1 cellular context compared by ENCODE assay signal in the genomic region with DNA sequence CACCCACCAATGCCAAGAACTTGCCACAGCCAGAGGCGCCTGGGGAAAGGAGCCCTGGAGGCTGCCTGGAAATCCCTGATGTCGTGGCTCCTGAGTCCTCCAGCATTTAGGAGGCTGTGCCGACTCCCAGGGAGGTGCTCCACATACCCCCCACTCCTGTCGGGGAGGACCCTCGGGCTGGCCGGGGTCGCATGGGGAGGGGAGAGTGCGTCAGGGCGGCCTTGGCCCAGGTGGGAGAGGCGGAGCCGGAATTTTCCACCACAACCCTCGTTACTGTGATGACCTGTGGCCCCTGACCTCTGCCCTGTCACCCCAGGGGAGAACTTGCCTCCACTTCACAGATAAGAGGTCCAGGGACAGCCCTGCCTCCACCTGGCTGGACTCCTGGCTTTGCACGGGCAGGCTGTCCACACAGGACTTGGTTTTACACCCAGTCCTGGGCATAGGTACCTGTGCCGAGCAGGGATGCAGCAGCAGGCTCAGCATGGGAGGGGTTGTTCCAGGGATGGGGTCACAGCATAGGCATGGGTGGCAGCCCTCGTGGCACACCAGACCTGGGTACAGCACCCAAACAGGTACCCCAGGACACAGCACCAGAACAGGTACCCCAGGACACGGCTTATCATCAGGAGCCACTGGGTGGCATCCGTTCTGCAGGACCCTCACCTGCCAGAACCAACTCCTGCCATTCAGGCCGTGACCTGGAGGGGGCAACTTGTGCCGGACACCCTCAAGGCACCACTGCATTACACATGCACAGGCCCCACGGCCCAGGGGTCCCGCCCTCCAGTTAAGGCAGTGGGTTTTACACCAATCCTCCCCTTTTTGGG.
TF ChIP-seq lines count a peak whose summit lies in the region.

No MANE protein-coding gene starts in this region.

TF ChIP-seq in HepG2, 621 proteins besides CTCF, POLR2A, EP300 and RAD21 (continued from another document and continues in another):
- TF ChIP-seq, protein P1, sequence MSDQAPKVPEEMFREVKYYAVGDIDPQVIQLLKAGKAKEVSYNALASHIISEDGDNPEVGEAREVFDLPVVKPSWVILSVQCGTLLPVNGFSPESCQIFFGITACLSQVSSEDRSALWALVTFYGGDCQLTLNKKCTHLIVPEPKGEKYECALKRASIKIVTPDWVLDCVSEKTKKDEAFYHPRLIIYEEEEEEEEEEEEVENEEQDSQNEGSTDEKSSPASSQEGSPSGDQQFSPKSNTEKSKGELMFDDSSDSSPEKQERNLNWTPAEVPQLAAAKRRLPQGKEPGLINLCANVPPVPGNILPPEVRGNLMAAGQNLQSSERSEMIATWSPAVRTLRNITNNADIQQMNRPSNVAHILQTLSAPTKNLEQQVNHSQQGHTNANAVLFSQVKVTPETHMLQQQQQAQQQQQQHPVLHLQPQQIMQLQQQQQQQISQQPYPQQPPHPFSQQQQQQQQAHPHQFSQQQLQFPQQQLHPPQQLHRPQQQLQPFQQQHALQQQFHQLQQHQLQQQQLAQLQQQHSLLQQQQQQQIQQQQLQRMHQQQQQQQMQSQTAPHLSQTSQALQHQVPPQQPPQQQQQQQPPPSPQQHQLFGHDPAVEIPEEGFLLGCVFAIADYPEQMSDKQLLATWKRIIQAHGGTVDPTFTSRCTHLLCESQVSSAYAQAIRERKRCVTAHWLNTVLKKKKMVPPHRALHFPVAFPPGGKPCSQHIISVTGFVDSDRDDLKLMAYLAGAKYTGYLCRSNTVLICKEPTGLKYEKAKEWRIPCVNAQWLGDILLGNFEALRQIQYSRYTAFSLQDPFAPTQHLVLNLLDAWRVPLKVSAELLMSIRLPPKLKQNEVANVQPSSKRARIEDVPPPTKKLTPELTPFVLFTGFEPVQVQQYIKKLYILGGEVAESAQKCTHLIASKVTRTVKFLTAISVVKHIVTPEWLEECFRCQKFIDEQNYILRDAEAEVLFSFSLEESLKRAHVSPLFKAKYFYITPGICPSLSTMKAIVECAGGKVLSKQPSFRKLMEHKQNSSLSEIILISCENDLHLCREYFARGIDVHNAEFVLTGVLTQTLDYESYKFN (CRISPR knock-in tag; conservative IDR thresholded peaks at IDR 0.05): no peak
- TF ChIP-seq TAF15 (IDR thresholded peaks at IDR 0.05; ENCODE audit: low read depth, low read length, poor library complexity, severe bottlenecking) (no peak), ZNF20 (CRISPR knock-in tag; IDR thresholded peaks at IDR 0.05) (no peak), ELF3 (CRISPR knock-in tag; IDR thresholded peaks at IDR 0.05) (peak; percentile 50; the same call in 1 of the 2 replicates), IRX3 (CRISPR knock-in tag; IDR thresholded peaks at IDR 0.05; ENCODE audit: borderline replicate concordance, low read depth) (0 out of 2 replicates have a peak, but pooled peaks have one; percentile 31), GATAD1 (CRISPR knock-in tag; IDR thresholded peaks at IDR 0.05) (no peak), ZNF761 (CRISPR knock-in tag; conservative IDR thresholded peaks at IDR 0.05) (peak; percentile 70; the same call in 1 of the 2 replicates), ZNF878 (CRISPR knock-in tag; IDR thresholded peaks at IDR 0.05) (no peak), HOXA7 (CRISPR knock-in tag; IDR thresholded peaks at IDR 0.05) (no peak), MLLT10 (CRISPR knock-in tag; IDR thresholded peaks at IDR 0.05) (no peak), KAT2B (IDR thresholded peaks at IDR 0.05; ENCODE audit: borderline replicate concordance, low read depth, low read length) (no peak), ZNF225 (CRISPR knock-in tag; IDR thresholded peaks at IDR 0.05) (no peak), SAFB2 (CRISPR knock-in tag; IDR thresholded peaks at IDR 0.05; ENCODE audit: borderline replicate concordance, low read depth) (no peak), PITX1 (CRISPR knock-in tag; IDR thresholded peaks at IDR 0.05) (0 out of 2 replicates have a peak, but pooled peaks have one; percentile 68), NPAS2 (CRISPR knock-in tag; IDR thresholded peaks at IDR 0.05; ENCODE audit: borderline replicate concordance) (no peak), SRSF4 (IDR thresholded peaks at IDR 0.05; ENCODE audit: low read depth, low read length, poor library complexity, severe bottlenecking) (no peak), ARHGAP35 (CRISPR knock-in tag; IDR thresholded peaks at IDR 0.05; ENCODE audit: borderline replicate concordance) (0 out of 2 replicates have a peak, but pooled peaks have one; percentile 55), GATA4 (IDR thresholded peaks at IDR 0.05; ENCODE audit: borderline replicate concordance, low read depth) (peak; percentile 43; the same call in 1 of the 2 replicates), ZNF12 (CRISPR knock-in tag; IDR thresholded peaks at IDR 0.05) (peak; percentile 56; the same call in 1 of the 2 replicates), ZNF569 (CRISPR knock-in tag; IDR thresholded peaks at IDR 0.05; ENCODE audit: borderline replicate concordance) (no peak), CBFB (CRISPR knock-in tag; IDR thresholded peaks at IDR 0.05) (no peak), ATRX (CRISPR knock-in tag; IDR thresholded peaks at IDR 0.05; ENCODE audit: borderline replicate concordance) (no peak), ZNF343 (CRISPR knock-in tag; IDR thresholded peaks at IDR 0.05) (no peak), ZNF776 (CRISPR knock-in tag; IDR thresholded peaks at IDR 0.05) (peak; percentile 5; the same call in 1 of the 2 replicates), ZNF775 (CRISPR knock-in tag; IDR thresholded peaks at IDR 0.05; ENCODE audit: borderline replicate concordance) (no peak)
- TF ChIP-seq, protein P2, sequence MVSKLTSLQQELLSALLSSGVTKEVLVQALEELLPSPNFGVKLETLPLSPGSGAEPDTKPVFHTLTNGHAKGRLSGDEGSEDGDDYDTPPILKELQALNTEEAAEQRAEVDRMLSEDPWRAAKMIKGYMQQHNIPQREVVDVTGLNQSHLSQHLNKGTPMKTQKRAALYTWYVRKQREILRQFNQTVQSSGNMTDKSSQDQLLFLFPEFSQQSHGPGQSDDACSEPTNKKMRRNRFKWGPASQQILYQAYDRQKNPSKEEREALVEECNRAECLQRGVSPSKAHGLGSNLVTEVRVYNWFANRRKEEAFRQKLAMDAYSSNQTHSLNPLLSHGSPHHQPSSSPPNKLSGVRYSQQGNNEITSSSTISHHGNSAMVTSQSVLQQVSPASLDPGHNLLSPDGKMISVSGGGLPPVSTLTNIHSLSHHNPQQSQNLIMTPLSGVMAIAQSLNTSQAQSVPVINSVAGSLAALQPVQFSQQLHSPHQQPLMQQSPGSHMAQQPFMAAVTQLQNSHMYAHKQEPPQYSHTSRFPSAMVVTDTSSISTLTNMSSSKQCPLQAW (CRISPR knock-in tag; IDR thresholded peaks at IDR 0.05): peak; percentile 73
- TF ChIP-seq, protein P3, sequence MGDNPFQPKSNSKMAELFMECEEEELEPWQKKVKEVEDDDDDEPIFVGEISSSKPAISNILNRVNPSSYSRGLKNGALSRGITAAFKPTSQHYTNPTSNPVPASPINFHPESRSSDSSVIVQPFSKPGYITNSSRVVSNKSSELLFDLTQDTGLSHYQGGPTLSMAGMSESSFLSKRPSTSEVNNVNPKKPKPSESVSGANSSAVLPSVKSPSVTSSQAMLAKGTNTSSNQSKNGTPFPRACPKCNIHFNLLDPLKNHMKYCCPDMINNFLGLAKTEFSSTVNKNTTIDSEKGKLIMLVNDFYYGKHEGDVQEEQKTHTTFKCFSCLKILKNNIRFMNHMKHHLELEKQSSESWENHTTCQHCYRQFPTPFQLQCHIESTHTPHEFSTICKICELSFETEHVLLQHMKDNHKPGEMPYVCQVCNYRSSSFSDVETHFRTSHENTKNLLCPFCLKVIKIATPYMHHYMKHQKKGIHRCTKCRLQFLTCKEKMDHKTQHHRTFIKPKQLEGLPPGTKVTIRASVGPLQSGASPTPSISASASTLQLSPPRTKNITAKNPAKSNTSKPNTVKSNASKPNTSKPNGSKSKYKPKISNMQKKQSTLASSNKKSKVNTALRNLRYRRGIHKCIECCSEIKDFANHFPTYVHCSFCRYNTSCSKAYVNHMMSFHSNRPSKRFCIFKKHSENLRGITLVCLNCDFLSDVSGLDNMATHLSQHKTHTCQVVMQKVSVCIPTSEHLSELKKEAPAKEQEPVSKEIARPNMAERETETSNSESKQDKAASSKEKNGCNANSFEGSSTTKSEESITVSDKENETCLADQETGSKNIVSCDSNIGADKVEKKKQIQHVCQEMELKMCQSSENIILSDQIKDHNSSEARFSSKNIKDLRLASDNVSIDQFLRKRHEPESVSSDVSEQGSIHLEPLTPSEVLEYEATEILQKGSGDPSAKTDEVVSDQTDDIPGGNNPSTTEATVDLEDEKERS (CRISPR knock-in tag; IDR thresholded peaks at IDR 0.05): no peak
- TF ChIP-seq, protein P4, sequence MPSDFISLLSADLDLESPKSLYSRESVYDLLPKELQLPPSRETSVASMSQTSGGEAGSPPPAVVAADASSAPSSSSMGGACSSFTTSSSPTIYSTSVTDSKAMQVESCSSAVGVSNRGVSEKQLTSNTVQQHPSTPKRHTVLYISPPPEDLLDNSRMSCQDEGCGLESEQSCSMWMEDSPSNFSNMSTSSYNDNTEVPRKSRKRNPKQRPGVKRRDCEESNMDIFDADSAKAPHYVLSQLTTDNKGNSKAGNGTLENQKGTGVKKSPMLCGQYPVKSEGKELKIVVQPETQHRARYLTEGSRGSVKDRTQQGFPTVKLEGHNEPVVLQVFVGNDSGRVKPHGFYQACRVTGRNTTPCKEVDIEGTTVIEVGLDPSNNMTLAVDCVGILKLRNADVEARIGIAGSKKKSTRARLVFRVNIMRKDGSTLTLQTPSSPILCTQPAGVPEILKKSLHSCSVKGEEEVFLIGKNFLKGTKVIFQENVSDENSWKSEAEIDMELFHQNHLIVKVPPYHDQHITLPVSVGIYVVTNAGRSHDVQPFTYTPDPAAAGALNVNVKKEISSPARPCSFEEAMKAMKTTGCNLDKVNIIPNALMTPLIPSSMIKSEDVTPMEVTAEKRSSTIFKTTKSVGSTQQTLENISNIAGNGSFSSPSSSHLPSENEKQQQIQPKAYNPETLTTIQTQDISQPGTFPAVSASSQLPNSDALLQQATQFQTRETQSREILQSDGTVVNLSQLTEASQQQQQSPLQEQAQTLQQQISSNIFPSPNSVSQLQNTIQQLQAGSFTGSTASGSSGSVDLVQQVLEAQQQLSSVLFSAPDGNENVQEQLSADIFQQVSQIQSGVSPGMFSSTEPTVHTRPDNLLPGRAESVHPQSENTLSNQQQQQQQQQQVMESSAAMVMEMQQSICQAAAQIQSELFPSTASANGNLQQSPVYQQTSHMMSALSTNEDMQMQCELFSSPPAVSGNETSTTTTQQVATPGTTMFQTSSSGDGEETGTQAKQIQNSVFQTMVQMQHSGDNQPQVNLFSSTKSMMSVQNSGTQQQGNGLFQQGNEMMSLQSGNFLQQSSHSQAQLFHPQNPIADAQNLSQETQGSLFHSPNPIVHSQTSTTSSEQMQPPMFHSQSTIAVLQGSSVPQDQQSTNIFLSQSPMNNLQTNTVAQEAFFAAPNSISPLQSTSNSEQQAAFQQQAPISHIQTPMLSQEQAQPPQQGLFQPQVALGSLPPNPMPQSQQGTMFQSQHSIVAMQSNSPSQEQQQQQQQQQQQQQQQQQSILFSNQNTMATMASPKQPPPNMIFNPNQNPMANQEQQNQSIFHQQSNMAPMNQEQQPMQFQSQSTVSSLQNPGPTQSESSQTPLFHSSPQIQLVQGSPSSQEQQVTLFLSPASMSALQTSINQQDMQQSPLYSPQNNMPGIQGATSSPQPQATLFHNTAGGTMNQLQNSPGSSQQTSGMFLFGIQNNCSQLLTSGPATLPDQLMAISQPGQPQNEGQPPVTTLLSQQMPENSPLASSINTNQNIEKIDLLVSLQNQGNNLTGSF (CRISPR knock-in tag; IDR thresholded peaks at IDR 0.05): no peak
- TF ChIP-seq, protein P5, sequence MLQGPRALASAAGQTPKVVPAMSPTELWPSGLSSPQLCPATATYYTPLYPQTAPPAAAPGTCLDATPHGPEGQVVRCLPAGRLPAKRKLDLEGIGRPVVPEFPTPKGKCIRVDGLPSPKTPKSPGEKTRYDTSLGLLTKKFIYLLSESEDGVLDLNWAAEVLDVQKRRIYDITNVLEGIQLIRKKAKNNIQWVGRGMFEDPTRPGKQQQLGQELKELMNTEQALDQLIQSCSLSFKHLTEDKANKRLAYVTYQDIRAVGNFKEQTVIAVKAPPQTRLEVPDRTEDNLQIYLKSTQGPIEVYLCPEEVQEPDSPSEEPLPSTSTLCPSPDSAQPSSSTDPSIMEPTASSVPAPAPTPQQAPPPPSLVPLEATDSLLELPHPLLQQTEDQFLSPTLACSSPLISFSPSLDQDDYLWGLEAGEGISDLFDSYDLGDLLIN (CRISPR knock-in tag; IDR thresholded peaks at IDR 0.05; ENCODE audit: borderline replicate concordance): no peak
- TF ChIP-seq, protein P6, sequence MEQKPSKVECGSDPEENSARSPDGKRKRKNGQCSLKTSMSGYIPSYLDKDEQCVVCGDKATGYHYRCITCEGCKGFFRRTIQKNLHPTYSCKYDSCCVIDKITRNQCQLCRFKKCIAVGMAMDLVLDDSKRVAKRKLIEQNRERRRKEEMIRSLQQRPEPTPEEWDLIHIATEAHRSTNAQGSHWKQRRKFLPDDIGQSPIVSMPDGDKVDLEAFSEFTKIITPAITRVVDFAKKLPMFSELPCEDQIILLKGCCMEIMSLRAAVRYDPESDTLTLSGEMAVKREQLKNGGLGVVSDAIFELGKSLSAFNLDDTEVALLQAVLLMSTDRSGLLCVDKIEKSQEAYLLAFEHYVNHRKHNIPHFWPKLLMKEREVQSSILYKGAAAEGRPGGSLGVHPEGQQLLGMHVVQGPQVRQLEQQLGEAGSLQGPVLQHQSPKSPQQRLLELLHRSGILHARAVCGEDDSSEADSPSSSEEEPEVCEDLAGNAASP (CRISPR knock-in tag; IDR thresholded peaks at IDR 0.05; ENCODE audit: borderline replicate concordance): peak; percentile 46; the same call in 1 of the 2 replicates
- TF ChIP-seq, protein P7, sequence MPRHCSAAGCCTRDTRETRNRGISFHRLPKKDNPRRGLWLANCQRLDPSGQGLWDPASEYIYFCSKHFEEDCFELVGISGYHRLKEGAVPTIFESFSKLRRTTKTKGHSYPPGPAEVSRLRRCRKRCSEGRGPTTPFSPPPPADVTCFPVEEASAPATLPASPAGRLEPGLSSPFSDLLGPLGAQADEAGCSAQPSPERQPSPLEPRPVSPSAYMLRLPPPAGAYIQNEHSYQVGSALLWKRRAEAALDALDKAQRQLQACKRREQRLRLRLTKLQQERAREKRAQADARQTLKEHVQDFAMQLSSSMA (CRISPR knock-in tag; IDR thresholded peaks at IDR 0.05): no peak
- TF ChIP-seq, protein P8, sequence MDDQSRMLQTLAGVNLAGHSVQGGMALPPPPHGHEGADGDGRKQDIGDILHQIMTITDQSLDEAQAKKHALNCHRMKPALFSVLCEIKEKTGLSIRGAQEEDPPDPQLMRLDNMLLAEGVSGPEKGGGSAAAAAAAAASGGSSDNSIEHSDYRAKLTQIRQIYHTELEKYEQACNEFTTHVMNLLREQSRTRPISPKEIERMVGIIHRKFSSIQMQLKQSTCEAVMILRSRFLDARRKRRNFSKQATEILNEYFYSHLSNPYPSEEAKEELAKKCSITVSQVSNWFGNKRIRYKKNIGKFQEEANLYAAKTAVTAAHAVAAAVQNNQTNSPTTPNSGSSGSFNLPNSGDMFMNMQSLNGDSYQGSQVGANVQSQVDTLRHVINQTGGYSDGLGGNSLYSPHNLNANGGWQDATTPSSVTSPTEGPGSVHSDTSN (CRISPR knock-in tag; IDR thresholded peaks at IDR 0.05; ENCODE audit: borderline replicate concordance): no peak
- TF ChIP-seq, protein P9, sequence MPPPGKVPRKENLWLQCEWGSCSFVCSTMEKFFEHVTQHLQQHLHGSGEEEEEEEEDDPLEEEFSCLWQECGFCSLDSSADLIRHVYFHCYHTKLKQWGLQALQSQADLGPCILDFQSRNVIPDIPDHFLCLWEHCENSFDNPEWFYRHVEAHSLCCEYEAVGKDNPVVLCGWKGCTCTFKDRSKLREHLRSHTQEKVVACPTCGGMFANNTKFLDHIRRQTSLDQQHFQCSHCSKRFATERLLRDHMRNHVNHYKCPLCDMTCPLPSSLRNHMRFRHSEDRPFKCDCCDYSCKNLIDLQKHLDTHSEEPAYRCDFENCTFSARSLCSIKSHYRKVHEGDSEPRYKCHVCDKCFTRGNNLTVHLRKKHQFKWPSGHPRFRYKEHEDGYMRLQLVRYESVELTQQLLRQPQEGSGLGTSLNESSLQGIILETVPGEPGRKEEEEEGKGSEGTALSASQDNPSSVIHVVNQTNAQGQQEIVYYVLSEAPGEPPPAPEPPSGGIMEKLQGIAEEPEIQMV (CRISPR knock-in tag; IDR thresholded peaks at IDR 0.05; ENCODE audit: low read depth): peak; percentile 75; the same call in 1 of the 2 replicates
